In the genomic region with DNA sequence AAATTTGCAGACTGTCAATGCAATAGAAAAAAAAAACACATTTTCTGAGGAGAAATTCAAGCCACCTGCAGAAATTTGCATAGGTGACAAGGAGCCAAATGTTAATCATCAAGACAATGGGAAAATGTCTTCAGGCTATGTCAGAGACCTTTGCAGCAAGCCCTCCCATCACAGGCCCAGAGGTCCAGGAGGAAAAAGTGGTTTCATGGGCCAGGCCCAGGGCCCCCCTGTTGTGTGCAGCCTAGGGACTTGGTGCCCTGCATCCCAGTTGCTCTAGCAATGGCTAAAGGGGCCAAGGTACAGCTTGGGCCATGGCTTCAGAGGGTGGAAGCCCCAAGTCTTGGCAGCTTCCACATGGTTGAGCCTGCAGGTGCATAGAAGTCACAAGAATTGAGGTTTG, we compare ENCODE assay signal across 34 cellular contexts.
"Had no signal": no experiment of that assay in that cellular context is flagged by ENCODE, and none has a peak within 500 bp of the region (broad histone marks: within the 10 kb centered on the region; RNA-seq: fewer than 3 reads in every experiment).

No MANE protein-coding gene starts in this region.

- DNase-seq: Karpas-422, Kasumi-1, KG1, MG63, MM.1S, MV-4-11, NCI-H1048, NCI-H1092, NCI-H1092 treated with DMSO at 0.1 percent for 48 hours, NCI-H1105, NCI-H1105 treated with DMSO at 0.1 percent for 48 hours, NCI-H1417, NCI-H1417 treated with DMSO at 0.1 percent for 48 hours, NCI-H1436, NCI-H1436 treated with DMSO at 0.1 percent for 48 hours, NCI-H146, NCI-H1694, NCI-H1694 treated with DMSO at 0.1 percent for 48 hours, NCI-H187, NCI-H187 treated with DMSO at 0.1 percent for 48 hours, NCI-H1930, NCI-H2029, NCI-H2029 treated with DMSO at 0.1 percent for 48 hours, NCI-H2081, NCI-H2081 treated with DMSO at 0.1 percent for 48 hours, NCI-H2107, NCI-H2171, NCI-H2171 treated with DMSO at 0.1 percent for 48 hours, NCI-H2227 treated with DMSO at 0.1 percent for 48 hours, NCI-H226, NCI-H345, NCI-H446, NCI-H446 treated with DMSO at 0.1 percent for 48 hours had no signal

- H3K36me3 ChIP-seq: MG63 had no signal

- H3K4me3 ChIP-seq: MG63 had no signal

- H3K9me3 ChIP-seq: MG63 had no signal

- H3K27ac ChIP-seq: KMS-11 had no signal
